In the genomic region with DNA sequence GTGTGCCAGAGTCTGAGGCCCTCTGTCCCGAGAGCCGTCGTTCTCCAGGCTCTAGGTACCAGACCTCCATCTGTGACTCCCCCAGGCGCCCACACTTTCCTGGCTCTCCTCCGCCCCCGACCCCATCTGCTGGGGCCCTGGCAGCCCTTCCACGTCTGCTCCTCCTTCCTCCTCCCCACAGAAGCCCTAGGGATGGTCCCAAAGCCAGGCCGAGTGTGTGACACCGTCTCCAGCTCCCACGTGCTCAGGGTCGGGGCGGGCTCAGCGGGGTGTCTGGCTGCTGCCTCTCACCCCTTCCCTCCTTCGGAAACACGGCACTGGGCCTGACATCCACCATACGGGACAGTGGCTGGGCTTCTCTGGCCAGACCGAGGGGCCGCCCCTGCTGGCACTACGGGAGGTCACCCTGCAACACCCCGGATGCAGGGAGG, we compare ENCODE assay signal across 1 cellular context.
TF ChIP-seq lines count a peak whose summit lies in the region.

No MANE protein-coding gene starts in this region.

TF ChIP-seq in HepG2, 621 proteins besides CTCF, POLR2A, EP300 and RAD21:
- TF ChIP-seq AGO2 (optimal IDR thresholded peaks at IDR 0.05; ENCODE audit: low read depth, low read length) (peak; percentile 73), SIN3A (IDR thresholded peaks at IDR 0.05; ENCODE audit: borderline replicate concordance, low read depth, low read length) (no peak), WIZ (CRISPR knock-in tag; IDR thresholded peaks at IDR 0.05) (no peak), IRF2 (CRISPR knock-in tag; IDR thresholded peaks at IDR 0.05) (no peak), ZEB1 (IDR thresholded peaks at IDR 0.05; ENCODE audit: insufficient replicate concordance, low read depth) (no peak), GFI1 (CRISPR knock-in tag; IDR thresholded peaks at IDR 0.05; ENCODE audit: borderline replicate concordance) (no peak), KDM4B (CRISPR knock-in tag; IDR thresholded peaks at IDR 0.05) (no peak), ZNF451 (CRISPR knock-in tag; IDR thresholded peaks at IDR 0.05) (no peak), U2AF2 (IDR thresholded peaks at IDR 0.05; ENCODE audit: low read depth, low read length) (no peak), ZNF550 (CRISPR knock-in tag; IDR thresholded peaks at IDR 0.05; ENCODE audit: borderline replicate concordance) (no peak), KLF6 (CRISPR knock-in tag; IDR thresholded peaks at IDR 0.05) (no peak), RBFOX2 (IDR thresholded peaks at IDR 0.05; ENCODE audit: low read depth, low read length) (0 out of 2 replicates have a peak, but pooled peaks have one; percentile 35), ZNF615 (CRISPR knock-in tag; IDR thresholded peaks at IDR 0.05; ENCODE audit: borderline replicate concordance) (no peak), SCMH1 (CRISPR knock-in tag; IDR thresholded peaks at IDR 0.05; ENCODE audit: borderline replicate concordance) (no peak), PRPF4 (IDR thresholded peaks at IDR 0.05; ENCODE audit: low read depth, low read length, poor library complexity, severe bottlenecking) (no peak)
- TF ChIP-seq, protein P1, sequence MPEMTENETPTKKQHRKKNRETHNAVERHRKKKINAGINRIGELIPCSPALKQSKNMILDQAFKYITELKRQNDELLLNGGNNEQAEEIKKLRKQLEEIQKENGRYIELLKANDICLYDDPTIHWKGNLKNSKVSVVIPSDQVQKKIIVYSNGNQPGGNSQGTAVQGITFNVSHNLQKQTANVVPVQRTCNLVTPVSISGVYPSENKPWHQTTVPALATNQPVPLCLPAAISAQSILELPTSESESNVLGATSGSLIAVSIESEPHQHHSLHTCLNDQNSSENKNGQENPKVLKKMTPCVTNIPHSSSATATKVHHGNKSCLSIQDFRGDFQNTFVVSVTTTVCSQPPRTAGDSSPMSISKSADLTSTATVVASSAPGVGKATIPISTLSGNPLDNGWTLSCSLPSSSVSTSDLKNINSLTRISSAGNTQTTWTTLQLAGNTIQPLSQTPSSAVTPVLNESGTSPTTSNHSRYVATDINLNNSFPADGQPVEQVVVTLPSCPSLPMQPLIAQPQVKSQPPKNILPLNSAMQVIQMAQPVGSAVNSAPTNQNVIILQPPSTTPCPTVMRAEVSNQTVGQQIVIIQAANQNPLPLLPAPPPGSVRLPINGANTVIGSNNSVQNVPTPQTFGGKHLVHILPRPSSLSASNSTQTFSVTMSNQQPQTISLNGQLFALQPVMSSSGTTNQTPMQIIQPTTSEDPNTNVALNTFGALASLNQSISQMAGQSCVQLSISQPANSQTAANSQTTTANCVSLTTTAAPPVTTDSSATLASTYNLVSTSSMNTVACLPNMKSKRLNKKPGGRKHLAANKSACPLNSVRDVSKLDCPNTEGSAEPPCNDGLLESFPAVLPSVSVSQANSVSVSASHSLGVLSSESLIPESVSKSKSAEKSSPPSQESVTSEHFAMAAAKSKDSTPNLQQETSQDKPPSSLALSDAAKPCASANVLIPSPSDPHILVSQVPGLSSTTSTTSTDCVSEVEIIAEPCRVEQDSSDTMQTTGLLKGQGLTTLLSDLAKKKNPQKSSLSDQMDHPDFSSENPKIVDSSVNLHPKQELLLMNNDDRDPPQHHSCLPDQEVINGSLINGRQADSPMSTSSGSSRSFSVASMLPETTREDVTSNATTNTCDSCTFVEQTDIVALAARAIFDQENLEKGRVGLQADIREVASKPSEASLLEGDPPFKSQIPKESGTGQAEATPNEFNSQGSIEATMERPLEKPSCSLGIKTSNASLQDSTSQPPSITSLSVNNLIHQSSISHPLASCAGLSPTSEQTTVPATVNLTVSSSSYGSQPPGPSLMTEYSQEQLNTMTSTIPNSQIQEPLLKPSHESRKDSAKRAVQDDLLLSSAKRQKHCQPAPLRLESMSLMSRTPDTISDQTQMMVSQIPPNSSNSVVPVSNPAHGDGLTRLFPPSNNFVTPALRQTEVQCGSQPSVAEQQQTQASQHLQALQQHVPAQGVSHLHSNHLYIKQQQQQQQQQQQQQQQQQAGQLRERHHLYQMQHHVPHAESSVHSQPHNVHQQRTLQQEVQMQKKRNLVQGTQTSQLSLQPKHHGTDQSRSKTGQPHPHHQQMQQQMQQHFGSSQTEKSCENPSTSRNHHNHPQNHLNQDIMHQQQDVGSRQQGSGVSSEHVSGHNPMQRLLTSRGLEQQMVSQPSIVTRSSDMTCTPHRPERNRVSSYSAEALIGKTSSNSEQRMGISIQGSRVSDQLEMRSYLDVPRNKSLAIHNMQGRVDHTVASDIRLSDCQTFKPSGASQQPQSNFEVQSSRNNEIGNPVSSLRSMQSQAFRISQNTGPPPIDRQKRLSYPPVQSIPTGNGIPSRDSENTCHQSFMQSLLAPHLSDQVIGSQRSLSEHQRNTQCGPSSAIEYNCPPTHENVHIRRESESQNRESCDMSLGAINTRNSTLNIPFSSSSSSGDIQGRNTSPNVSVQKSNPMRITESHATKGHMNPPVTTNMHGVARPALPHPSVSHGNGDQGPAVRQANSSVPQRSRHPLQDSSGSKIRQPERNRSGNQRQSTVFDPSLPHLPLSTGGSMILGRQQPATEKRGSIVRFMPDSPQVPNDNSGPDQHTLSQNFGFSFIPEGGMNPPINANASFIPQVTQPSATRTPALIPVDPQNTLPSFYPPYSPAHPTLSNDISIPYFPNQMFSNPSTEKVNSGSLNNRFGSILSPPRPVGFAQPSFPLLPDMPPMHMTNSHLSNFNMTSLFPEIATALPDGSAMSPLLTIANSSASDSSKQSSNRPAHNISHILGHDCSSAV (CRISPR knock-in tag; IDR thresholded peaks at IDR 0.05; ENCODE audit: borderline replicate concordance): no peak
- TF ChIP-seq, protein P2, sequence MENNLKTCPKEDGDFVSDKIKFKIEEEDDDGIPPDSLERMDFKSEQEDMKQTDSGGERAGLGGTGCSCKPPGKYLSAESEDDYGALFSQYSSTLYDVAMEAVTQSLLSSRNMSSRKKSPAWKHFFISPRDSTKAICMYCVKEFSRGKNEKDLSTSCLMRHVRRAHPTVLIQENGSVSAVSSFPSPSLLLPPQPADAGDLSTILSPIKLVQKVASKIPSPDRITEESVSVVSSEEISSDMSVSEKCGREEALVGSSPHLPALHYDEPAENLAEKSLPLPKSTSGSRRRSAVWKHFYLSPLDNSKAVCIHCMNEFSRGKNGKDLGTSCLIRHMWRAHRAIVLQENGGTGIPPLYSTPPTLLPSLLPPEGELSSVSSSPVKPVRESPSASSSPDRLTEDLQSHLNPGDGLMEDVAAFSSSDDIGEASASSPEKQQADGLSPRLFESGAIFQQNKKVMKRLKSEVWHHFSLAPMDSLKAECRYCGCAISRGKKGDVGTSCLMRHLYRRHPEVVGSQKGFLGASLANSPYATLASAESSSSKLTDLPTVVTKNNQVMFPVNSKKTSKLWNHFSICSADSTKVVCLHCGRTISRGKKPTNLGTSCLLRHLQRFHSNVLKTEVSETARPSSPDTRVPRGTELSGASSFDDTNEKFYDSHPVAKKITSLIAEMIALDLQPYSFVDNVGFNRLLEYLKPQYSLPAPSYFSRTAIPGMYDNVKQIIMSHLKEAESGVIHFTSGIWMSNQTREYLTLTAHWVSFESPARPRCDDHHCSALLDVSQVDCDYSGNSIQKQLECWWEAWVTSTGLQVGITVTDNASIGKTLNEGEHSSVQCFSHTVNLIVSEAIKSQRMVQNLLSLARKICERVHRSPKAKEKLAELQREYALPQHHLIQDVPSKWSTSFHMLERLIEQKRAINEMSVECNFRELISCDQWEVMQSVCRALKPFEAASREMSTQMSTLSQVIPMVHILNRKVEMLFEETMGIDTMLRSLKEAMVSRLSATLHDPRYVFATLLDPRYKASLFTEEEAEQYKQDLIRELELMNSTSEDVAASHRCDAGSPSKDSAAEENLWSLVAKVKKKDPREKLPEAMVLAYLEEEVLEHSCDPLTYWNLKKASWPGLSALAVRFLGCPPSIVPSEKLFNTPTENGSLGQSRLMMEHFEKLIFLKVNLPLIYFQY (CRISPR knock-in tag; IDR thresholded peaks at IDR 0.05; ENCODE audit: borderline replicate concordance): no peak
- TF ChIP-seq, protein P3, sequence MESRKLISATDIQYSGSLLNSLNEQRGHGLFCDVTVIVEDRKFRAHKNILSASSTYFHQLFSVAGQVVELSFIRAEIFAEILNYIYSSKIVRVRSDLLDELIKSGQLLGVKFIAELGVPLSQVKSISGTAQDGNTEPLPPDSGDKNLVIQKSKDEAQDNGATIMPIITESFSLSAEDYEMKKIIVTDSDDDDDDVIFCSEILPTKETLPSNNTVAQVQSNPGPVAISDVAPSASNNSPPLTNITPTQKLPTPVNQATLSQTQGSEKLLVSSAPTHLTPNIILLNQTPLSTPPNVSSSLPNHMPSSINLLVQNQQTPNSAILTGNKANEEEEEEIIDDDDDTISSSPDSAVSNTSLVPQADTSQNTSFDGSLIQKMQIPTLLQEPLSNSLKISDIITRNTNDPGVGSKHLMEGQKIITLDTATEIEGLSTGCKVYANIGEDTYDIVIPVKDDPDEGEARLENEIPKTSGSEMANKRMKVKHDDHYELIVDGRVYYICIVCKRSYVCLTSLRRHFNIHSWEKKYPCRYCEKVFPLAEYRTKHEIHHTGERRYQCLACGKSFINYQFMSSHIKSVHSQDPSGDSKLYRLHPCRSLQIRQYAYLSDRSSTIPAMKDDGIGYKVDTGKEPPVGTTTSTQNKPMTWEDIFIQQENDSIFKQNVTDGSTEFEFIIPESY (CRISPR knock-in tag; IDR thresholded peaks at IDR 0.05): 0 out of 2 replicates have a peak, but pooled peaks have one; percentile 9
- TF ChIP-seq, protein P4, sequence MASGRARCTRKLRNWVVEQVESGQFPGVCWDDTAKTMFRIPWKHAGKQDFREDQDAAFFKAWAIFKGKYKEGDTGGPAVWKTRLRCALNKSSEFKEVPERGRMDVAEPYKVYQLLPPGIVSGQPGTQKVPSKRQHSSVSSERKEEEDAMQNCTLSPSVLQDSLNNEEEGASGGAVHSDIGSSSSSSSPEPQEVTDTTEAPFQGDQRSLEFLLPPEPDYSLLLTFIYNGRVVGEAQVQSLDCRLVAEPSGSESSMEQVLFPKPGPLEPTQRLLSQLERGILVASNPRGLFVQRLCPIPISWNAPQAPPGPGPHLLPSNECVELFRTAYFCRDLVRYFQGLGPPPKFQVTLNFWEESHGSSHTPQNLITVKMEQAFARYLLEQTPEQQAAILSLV (CRISPR knock-in tag; IDR thresholded peaks at IDR 0.05; ENCODE audit: borderline replicate concordance): no peak
- TF ChIP-seq, protein P5, sequence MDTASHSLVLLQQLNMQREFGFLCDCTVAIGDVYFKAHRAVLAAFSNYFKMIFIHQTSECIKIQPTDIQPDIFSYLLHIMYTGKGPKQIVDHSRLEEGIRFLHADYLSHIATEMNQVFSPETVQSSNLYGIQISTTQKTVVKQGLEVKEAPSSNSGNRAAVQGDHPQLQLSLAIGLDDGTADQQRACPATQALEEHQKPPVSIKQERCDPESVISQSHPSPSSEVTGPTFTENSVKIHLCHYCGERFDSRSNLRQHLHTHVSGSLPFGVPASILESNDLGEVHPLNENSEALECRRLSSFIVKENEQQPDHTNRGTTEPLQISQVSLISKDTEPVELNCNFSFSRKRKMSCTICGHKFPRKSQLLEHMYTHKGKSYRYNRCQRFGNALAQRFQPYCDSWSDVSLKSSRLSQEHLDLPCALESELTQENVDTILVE (CRISPR knock-in tag; IDR thresholded peaks at IDR 0.05): no peak
- TF ChIP-seq, protein P6, sequence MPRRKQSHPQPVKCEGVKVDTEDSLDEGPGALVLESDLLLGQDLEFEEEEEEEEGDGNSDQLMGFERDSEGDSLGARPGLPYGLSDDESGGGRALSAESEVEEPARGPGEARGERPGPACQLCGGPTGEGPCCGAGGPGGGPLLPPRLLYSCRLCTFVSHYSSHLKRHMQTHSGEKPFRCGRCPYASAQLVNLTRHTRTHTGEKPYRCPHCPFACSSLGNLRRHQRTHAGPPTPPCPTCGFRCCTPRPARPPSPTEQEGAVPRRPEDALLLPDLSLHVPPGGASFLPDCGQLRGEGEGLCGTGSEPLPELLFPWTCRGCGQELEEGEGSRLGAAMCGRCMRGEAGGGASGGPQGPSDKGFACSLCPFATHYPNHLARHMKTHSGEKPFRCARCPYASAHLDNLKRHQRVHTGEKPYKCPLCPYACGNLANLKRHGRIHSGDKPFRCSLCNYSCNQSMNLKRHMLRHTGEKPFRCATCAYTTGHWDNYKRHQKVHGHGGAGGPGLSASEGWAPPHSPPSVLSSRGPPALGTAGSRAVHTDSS (CRISPR knock-in tag; conservative IDR thresholded peaks at IDR 0.05): no peak
